Comparison of ENCODE assay signal across 8 cellular contexts in genomic region chr10:118498623-118499022, GRCh38.
"Had no signal": no experiment of that assay in that cellular context is flagged by ENCODE, and none has a peak within 500 bp of the region (broad histone marks: within the 10 kb centered on the region; RNA-seq: fewer than 3 reads in every experiment).

No MANE protein-coding gene starts in this region.

- DNase-seq: GM23248, GOT3, H7, H9, HCEC 1CT, HFFc6 had no signal

- H3K4me2 ChIP-seq: GM23338 had no signal

- H3K27ac ChIP-seq: GM23248 had no signal

- ATAC-seq: GM23338 had no signal

- H2AFZ ChIP-seq: GM23248, GM23338 had no signal

- H3K4me3 ChIP-seq: GM23248, GM23338, HAP-1 had no signal

- H3K4me3 Mint-ChIP-seq: GM23338, H9, HFFc6 had no signal

- H3K9ac ChIP-seq: GM23248 had no signal

- H3K9me3 Mint-ChIP-seq: GM23338, H9, HFFc6 had no signal

- H3K36me3 ChIP-seq: HAP-1 had no signal

- H3K9me3 ChIP-seq: HAP-1 had no signal

- H3K27ac Mint-ChIP-seq: GM23338, H9, HFFc6 had no signal

- H3K4me1 ChIP-seq: HAP-1 had no signal
